ENCODE assay signal across 1 cellular context in the genomic region with DNA sequence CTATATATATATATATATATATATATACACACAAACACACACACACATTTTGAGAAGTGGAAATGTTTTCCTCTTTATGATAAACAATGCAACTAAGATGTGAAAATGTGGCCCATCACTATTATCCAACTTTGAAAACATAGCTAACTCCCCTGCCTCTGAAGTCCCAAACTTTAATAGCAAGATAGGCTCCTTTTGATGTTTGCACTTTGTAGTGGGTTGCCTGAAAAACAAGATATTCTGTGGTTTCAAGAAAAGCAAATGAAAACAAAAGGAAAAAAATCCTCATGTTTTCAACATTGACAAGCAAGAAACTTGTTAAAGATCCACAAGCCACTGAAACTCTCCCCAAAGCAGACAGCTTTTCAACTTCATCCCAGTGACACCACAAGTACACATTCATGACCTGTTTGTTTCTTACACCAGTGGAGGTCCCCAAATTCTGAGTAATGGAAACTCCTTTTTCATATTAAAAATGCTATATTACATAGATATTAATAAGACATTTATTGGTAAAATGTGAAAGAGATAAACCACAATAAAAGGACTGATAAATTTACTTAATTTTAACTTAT.
TF ChIP-seq lines count a peak whose summit lies in the region.

No MANE protein-coding gene starts in this region.

TF ChIP-seq in GM23338, 12 proteins besides CTCF, POLR2A, EP300 and RAD21:
- TF ChIP-seq, protein P1, sequence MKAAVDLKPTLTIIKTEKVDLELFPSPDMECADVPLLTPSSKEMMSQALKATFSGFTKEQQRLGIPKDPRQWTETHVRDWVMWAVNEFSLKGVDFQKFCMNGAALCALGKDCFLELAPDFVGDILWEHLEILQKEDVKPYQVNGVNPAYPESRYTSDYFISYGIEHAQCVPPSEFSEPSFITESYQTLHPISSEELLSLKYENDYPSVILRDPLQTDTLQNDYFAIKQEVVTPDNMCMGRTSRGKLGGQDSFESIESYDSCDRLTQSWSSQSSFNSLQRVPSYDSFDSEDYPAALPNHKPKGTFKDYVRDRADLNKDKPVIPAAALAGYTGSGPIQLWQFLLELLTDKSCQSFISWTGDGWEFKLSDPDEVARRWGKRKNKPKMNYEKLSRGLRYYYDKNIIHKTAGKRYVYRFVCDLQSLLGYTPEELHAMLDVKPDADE (IDR thresholded peaks at IDR 0.05), result no peak
- TF ChIP-seq, protein P2, sequence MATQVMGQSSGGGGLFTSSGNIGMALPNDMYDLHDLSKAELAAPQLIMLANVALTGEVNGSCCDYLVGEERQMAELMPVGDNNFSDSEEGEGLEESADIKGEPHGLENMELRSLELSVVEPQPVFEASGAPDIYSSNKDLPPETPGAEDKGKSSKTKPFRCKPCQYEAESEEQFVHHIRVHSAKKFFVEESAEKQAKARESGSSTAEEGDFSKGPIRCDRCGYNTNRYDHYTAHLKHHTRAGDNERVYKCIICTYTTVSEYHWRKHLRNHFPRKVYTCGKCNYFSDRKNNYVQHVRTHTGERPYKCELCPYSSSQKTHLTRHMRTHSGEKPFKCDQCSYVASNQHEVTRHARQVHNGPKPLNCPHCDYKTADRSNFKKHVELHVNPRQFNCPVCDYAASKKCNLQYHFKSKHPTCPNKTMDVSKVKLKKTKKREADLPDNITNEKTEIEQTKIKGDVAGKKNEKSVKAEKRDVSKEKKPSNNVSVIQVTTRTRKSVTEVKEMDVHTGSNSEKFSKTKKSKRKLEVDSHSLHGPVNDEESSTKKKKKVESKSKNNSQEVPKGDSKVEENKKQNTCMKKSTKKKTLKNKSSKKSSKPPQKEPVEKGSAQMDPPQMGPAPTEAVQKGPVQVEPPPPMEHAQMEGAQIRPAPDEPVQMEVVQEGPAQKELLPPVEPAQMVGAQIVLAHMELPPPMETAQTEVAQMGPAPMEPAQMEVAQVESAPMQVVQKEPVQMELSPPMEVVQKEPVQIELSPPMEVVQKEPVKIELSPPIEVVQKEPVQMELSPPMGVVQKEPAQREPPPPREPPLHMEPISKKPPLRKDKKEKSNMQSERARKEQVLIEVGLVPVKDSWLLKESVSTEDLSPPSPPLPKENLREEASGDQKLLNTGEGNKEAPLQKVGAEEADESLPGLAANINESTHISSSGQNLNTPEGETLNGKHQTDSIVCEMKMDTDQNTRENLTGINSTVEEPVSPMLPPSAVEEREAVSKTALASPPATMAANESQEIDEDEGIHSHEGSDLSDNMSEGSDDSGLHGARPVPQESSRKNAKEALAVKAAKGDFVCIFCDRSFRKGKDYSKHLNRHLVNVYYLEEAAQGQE (IDR thresholded peaks at IDR 0.05; ENCODE audit: unreplicated experiment), result no peak
- TF ChIP-seq CREB1 (CRISPR knock-in tag; IDR thresholded peaks at IDR 0.05; ENCODE audit: low read depth), result no peak
- no peak for TF ChIP-seq STAT1 (IDR thresholded peaks at IDR 0.05; ENCODE audit: unreplicated experiment)
- TF ChIP-seq EZH2phosphoT487 (IDR thresholded peaks at IDR 0.05; ENCODE audit: unreplicated experiment), result no peak
- TF ChIP-seq POLR2AphosphoS5 (IDR thresholded peaks at IDR 0.05; ENCODE audit: low read depth), result no peak
- TF ChIP-seq NANOG (IDR thresholded peaks at IDR 0.05; ENCODE audit: borderline replicate concordance), result no peak
- TF ChIP-seq EZH2 (IDR thresholded peaks at IDR 0.05; ENCODE audit: low read depth, unreplicated experiment), result no peak
- TF ChIP-seq JUNB (IDR thresholded peaks at IDR 0.05; ENCODE audit: unreplicated experiment), result no peak
- TF ChIP-seq, protein P3, sequence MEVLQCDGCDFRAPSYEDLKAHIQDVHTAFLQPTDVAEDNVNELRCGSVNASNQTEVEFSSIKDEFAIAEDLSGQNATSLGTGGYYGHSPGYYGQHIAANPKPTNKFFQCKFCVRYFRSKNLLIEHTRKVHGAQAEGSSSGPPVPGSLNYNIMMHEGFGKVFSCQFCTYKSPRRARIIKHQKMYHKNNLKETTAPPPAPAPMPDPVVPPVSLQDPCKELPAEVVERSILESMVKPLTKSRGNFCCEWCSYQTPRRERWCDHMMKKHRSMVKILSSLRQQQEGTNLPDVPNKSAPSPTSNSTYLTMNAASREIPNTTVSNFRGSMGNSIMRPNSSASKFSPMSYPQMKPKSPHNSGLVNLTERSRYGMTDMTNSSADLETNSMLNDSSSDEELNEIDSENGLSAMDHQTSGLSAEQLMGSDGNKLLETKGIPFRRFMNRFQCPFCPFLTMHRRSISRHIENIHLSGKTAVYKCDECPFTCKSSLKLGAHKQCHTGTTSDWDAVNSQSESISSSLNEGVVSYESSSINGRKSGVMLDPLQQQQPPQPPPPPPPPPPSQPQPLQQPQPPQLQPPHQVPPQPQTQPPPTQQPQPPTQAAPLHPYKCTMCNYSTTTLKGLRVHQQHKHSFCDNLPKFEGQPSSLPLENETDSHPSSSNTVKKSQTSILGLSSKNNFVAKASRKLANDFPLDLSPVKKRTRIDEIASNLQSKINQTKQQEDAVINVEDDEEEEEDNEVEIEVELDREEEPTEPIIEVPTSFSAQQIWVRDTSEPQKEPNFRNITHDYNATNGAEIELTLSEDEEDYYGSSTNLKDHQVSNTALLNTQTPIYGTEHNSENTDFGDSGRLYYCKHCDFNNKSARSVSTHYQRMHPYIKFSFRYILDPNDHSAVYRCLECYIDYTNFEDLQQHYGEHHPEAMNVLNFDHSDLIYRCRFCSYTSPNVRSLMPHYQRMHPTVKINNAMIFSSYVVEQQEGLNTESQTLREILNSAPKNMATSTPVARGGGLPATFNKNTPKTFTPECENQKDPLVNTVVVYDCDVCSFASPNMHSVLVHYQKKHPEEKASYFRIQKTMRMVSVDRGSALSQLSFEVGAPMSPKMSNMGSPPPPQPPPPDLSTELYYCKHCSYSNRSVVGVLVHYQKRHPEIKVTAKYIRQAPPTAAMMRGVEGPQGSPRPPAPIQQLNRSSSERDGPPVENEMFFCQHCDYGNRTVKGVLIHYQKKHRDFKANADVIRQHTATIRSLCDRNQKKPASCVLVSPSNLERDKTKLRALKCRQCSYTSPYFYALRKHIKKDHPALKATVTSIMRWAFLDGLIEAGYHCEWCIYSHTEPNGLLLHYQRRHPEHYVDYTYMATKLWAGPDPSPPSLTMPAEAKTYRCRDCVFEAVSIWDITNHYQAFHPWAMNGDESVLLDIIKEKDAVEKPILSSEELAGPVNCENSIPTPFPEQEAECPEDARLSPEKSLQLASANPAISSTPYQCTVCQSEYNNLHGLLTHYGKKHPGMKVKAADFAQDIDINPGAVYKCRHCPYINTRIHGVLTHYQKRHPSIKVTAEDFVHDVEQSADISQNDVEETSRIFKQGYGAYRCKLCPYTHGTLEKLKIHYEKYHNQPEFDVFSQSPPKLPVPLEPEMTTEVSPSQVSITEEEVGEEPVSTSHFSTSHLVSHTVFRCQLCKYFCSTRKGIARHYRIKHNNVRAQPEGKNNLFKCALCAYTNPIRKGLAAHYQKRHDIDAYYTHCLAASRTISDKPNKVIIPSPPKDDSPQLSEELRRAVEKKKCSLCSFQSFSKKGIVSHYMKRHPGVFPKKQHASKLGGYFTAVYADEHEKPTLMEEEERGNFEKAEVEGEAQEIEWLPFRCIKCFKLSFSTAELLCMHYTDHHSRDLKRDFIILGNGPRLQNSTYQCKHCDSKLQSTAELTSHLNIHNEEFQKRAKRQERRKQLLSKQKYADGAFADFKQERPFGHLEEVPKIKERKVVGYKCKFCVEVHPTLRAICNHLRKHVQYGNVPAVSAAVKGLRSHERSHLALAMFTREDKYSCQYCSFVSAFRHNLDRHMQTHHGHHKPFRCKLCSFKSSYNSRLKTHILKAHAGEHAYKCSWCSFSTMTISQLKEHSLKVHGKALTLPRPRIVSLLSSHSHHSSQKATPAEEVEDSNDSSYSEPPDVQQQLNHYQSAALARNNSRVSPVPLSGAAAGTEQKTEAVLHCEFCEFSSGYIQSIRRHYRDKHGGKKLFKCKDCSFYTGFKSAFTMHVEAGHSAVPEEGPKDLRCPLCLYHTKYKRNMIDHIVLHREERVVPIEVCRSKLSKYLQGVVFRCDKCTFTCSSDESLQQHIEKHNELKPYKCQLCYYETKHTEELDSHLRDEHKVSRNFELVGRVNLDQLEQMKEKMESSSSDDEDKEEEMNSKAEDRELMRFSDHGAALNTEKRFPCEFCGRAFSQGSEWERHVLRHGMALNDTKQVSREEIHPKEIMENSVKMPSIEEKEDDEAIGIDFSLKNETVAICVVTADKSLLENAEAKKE (CRISPR knock-in tag; IDR thresholded peaks at IDR 0.05), result no peak
TF ChIP-seq in GM23338: peak in this region for 0.
